In genomic region chr1:246398126-246398813, GRCh38 we compare ENCODE assay signal across 20 cellular contexts.
"Had no signal": no experiment of that assay in that cellular context is flagged by ENCODE, and none has a peak within 500 bp of the region (broad histone marks: within the 10 kb centered on the region; RNA-seq: fewer than 3 reads in every experiment).

No MANE protein-coding gene starts in this region.

- H3K9me3 ChIP-seq: esophagus squamous epithelium, heart right ventricle, neutrophil, sigmoid colon, thoracic aorta, upper lobe of right lung had no signal

- H3K4me3 ChIP-seq: cardiac muscle cell, esophagus squamous epithelium, heart right ventricle, sigmoid colon, thoracic aorta, upper lobe of right lung had no signal

- H3K27ac ChIP-seq: cardiac muscle cell, esophagus squamous epithelium, heart right ventricle, neutrophil, parathyroid adenoma, sigmoid colon, thoracic aorta, upper lobe of right lung had no signal

- H3K36me3 ChIP-seq: cardiac muscle cell, esophagus squamous epithelium, heart right ventricle, neutrophil, sigmoid colon, thoracic aorta, upper lobe of right lung had no signal

- DNase-seq: activated CD4-positive, alpha-beta T cell treated with anti-CD3 and anti-CD28 coated beads for 36 hours; activated CD4-positive, alpha-beta T cell treated with anti-CD3 and anti-CD28 coated beads, Interleukin-2, amount 50 U/mL, for 48 hours; activated gamma-delta T cell treated with Interleukin-2 at 50 U/mL for 16 hours; activated naive CD8-positive, alpha-beta T cell treated with anti-CD3 and anti-CD28 coated beads for 36 hours; amygdala; dermis blood vessel endothelial cell; effector memory CD8-positive, alpha-beta T cell; esophagus squamous epithelium; heart right ventricle; immature natural killer cell; mesendoderm; natural killer cell; sigmoid colon; stimulated activated CD4-positive, alpha-beta T cell treated with anti-CD3 and anti-CD28 coated beads, Interleukin-4, amount 100 ng/mL, for 24 hours; T-helper 2 cell; upper lobe of right lung had no signal

- H3K27me3 ChIP-seq: cardiac muscle cell, esophagus squamous epithelium, heart right ventricle, neutrophil, sigmoid colon, upper lobe of right lung had no signal

- H3K4me1 ChIP-seq: esophagus squamous epithelium, heart right ventricle, parathyroid adenoma, sigmoid colon, upper lobe of right lung had no signal
